19 cellular contexts compared by ENCODE assay signal in the genomic region with DNA sequence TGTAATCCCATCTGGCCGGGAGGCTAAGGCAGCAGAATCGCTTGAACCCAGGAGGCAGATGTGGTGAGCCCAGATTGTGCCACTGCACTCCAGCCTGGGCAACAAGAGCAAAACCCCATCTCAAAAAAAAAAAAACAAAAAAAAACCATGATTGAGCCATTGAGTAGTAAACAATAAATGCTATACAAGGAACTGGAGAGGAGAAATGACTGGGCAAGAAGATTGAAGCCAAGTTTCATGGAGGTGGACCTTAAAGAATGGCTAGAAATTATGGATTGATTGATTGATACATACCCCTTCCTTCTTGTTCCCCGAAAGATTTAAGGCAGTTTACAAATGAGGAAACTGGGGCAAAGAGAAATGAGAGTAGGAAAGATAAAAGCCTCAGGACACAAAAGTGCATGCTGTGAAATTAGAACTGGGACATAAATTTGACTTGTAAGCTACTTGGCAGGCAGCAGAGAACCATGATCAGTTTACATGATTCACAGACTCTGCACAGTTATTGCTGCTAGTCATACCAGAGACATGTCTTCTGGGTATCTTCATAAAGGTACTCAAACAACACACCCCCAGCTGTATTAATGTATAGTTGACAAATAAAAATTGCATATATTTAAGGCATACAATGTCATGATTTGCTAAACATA. TPM values are rescaled to one million over a fixed set of nuclear protein-coding genes. Genes with fewer than 3 reads are reported as not detected.
DNase-seq lines count a peak whose midpoint lies in the region; ATAC-seq and TF ChIP-seq lines count a peak whose summit lies in the region.
"Had no signal": no experiment of that assay in that cellular context is flagged by ENCODE, and none has a peak within 500 bp of the region (broad histone marks: within the 10 kb centered on the region; RNA-seq: fewer than 3 reads in every experiment).

No MANE protein-coding gene starts in this region.

- H3K4me3 Mint-ChIP-seq in natural killer cell treated with Interleukin-12 subunit alpha and Interleukin-12 subunit beta and Interleukin-15 and Interleukin-18, amount 100 ng/mL, for 72 hours: no peak overlapping the region
- H3K4me3 Mint-ChIP-seq in natural killer cell: no peak overlapping the region
- no peak overlapping the region for H3K4me3 Mint-ChIP-seq in activated CD8-positive, alpha-beta T cell treated with anti-CD3 and anti-CD28 coated beads for 36 hours
- H3K4me3 Mint-ChIP-seq: CD14-positive monocyte, H9 had no signal

- H3K27me3 Mint-ChIP-seq in natural killer cell treated with Interleukin-12 subunit alpha and Interleukin-12 subunit beta and Interleukin-15 and Interleukin-18, amount 100 ng/mL, for 72 hours: no peaks in the 10 kb centered on the region
- H3K27me3 Mint-ChIP-seq in natural killer cell (ENCODE audit: low read depth in 2 of 2): no peaks in the 10 kb centered on the region
- no peaks in the 10 kb centered on the region for H3K27me3 Mint-ChIP-seq in activated CD8-positive, alpha-beta T cell treated with anti-CD3 and anti-CD28 coated beads for 36 hours

- peaks cover 34% of the 10 kb centered on the region for H3K36me3 Mint-ChIP-seq in natural killer cell treated with Interleukin-12 subunit alpha and Interleukin-12 subunit beta and Interleukin-15 and Interleukin-18, amount 100 ng/mL, for 72 hours
- H3K36me3 Mint-ChIP-seq in natural killer cell: no peaks in the 10 kb centered on the region
- peaks cover 49% of the 10 kb centered on the region for H3K36me3 Mint-ChIP-seq in activated CD8-positive, alpha-beta T cell treated with anti-CD3 and anti-CD28 coated beads for 36 hours (ENCODE audit: low read depth)

- no peak for TF ChIP-seq CTCF in natural killer cell (IDR thresholded peaks at IDR 0.05)
- no peak for TF ChIP-seq CTCF in activated CD8-positive, alpha-beta T cell treated with anti-CD3 and anti-CD28 coated beads for 36 hours (IDR thresholded peaks at IDR 0.05)
- no peak for TF ChIP-seq CTCF in fibroblast of pulmonary artery (IDR thresholded peaks at IDR 0.05; ENCODE audit: low read length, missing control alignments)

- no peak for ATAC-seq in natural killer cell treated with Interleukin-12 subunit alpha and Interleukin-12 subunit beta and Interleukin-15 and Interleukin-18, amount 100 ng/mL, for 72 hours
- no peak for ATAC-seq in natural killer cell
- no peak for ATAC-seq in activated CD8-positive, alpha-beta T cell treated with anti-CD3 and anti-CD28 coated beads for 36 hours
- ATAC-seq in HG03521 (IDR thresholded peaks at IDR 0.05; ENCODE audit: unreplicated experiment): no peak
- ATAC-seq: Panc1 had no signal

- no peaks in the 10 kb centered on the region for H3K9me3 Mint-ChIP-seq in natural killer cell treated with Interleukin-12 subunit alpha and Interleukin-12 subunit beta and Interleukin-15 and Interleukin-18, amount 100 ng/mL, for 72 hours
- no peaks in the 10 kb centered on the region for H3K9me3 Mint-ChIP-seq in natural killer cell
- no peaks in the 10 kb centered on the region for H3K9me3 Mint-ChIP-seq in activated CD8-positive, alpha-beta T cell treated with anti-CD3 and anti-CD28 coated beads for 36 hours
- H3K9me3 Mint-ChIP-seq: CD14-positive monocyte, H9 had no signal

- POLR2A ChIA-PET in activated CD8-positive, alpha-beta T cell treated with anti-CD3 and anti-CD28 coated beads for 36 hours (lab: Charles Lee): interaction anchor here (0.7 to 3.8 kb wide), 3 partner anchors 12 to 167 kb away, joined by 3 to 23 read pairs (median 3); no protein-coding TSS in a partner anchor

- DNase-seq in natural killer cell treated with Interleukin-12 subunit alpha and Interleukin-12 subunit beta and Interleukin-15 and Interleukin-18, amount 100 ng/mL, for 72 hours (ENCODE audit: low spot score): no peak
- DNase-seq in natural killer cell (no peak), fibroblast of pulmonary artery (ENCODE audit: low read depth) (peak; percentile 16), DMS 273 treated with DMSO at 0.1 percent for 48 hours (lab: John Stamatoyannopoulos, UW) (no peak), HuH-7 (ENCODE audit: low spot score) (no peak), cerebellum (ENCODE audit: low spot score) (no peak)
- DNase-seq in activated CD8-positive, alpha-beta T cell treated with anti-CD3 and anti-CD28 coated beads for 36 hours: no peak
- DNase-seq: activated CD8-positive, alpha-beta memory T cell treated with anti-CD3 and anti-CD28 coated beads for 24 hours; amygdala; GF-D8; H9; NCI-H226; stimulated activated CD4-positive, alpha-beta T cell treated with anti-CD3 and anti-CD28 coated beads, Interleukin-2, amount 100 ng/mL, for 48 hours; stimulated activated naive CD4-positive, alpha-beta T cell had no signal

- H3K4me3 ChIP-seq in fibroblast of pulmonary artery (replicated peaks; ENCODE audit: low read depth, low read length): no peak overlapping the region

- H3K4me1 Mint-ChIP-seq in natural killer cell treated with Interleukin-12 subunit alpha and Interleukin-12 subunit beta and Interleukin-15 and Interleukin-18, amount 100 ng/mL, for 72 hours (ENCODE audit: low read depth in 2 of 2): peaks cover 13 to 17% of the 10 kb centered on the region in 2 donors
- peaks cover 9 to 17% of the 10 kb centered on the region in 2 donors for H3K4me1 Mint-ChIP-seq in natural killer cell
- peaks cover 16% of the 10 kb centered on the region for H3K4me1 Mint-ChIP-seq in activated CD8-positive, alpha-beta T cell treated with anti-CD3 and anti-CD28 coated beads for 36 hours (ENCODE audit: low read depth)
- H3K4me1 Mint-ChIP-seq: H9 had no signal

- intact Hi-C loops in natural killer cell (cut with micrococcal nuclease): no loop called here
- intact Hi-C loops in activated CD8-positive, alpha-beta T cell treated with anti-CD3 and anti-CD28 coated beads for 36 hours (cut with micrococcal nuclease): no loop called here

- H3K27ac Mint-ChIP-seq in natural killer cell treated with Interleukin-12 subunit alpha and Interleukin-12 subunit beta and Interleukin-15 and Interleukin-18, amount 100 ng/mL, for 72 hours: peak overlapping the region; percentile 6 to 55
- H3K27ac Mint-ChIP-seq in natural killer cell: peak overlapping the region in 1 of 2 donors; percentile 36
- H3K27ac Mint-ChIP-seq in activated CD8-positive, alpha-beta T cell treated with anti-CD3 and anti-CD28 coated beads for 36 hours: peak overlapping the region; percentile 51
- H3K27ac Mint-ChIP-seq: H9 had no signal

- CTCF ChIA-PET in activated CD8-positive, alpha-beta T cell treated with anti-CD3 and anti-CD28 coated beads for 36 hours (lab: Charles Lee): interaction anchor here (1.2 kb wide), 1 partner anchor 220 kb away, joined by 3 read pairs; no protein-coding TSS in a partner anchor

RNA-seq across cellular contexts. Expression of gene MRPS14, which starts 7.0 kb away (rescaled TPM):
- total RNA-seq in natural killer cell treated with Interleukin-12 subunit alpha and Interleukin-12 subunit beta and Interleukin-15 and Interleukin-18, amount 100 ng/mL, for 72 hours: 10 to 100 TPM; 23.9 to 34.7 TPM
- total RNA-seq in natural killer cell: 10 to 100 TPM; 11.5 to 13.2 (median 12.0) TPM
- 10 to 100 TPM; 42.1 to 45.7 TPM for total RNA-seq in activated CD8-positive, alpha-beta T cell treated with anti-CD3 and anti-CD28 coated beads for 36 hours
- total RNA-seq in cerebellum: 41.5 TPM

RNA-seq across cellular contexts. Expression of gene CACYBP, which starts 16.5 kb away (rescaled TPM):
- total RNA-seq in natural killer cell treated with Interleukin-12 subunit alpha and Interleukin-12 subunit beta and Interleukin-15 and Interleukin-18, amount 100 ng/mL, for 72 hours: 100 to 1,000 TPM; 199 to 288 TPM
- total RNA-seq in natural killer cell (10 to 100 TPM; 43.8 to 55.4 (median 51.9) TPM), cerebellum (122 TPM)
- total RNA-seq in activated CD8-positive, alpha-beta T cell treated with anti-CD3 and anti-CD28 coated beads for 36 hours: 100 to 1,000 TPM; 307 to 346 TPM

RNA-seq across cellular contexts. Expression of gene TNN, which starts 51.4 kb away (rescaled TPM):
- not detected for total RNA-seq in natural killer cell treated with Interleukin-12 subunit alpha and Interleukin-12 subunit beta and Interleukin-15 and Interleukin-18, amount 100 ng/mL, for 72 hours
- total RNA-seq in natural killer cell: not detected
- total RNA-seq in activated CD8-positive, alpha-beta T cell treated with anti-CD3 and anti-CD28 coated beads for 36 hours: under 1 TPM; 0.05 to 0.07 TPM
- total RNA-seq in cerebellum: 2.5 TPM
- total RNA-seq: renal cortical epithelial cell; T-helper 2 cell treated with Interferon-gamma antibody and Interleukin-4, amounts not matched to agents 100 ng/mL and 5 ng/mL, for 36 hours had no signal
